ENCODE assay signal across 8 cellular contexts in genomic region chr17:72422505-72423285, GRCh38.
DNase-seq lines count a peak whose midpoint lies in the region; ATAC-seq, FAIRE-seq and TF ChIP-seq lines count a peak whose summit lies in the region.

No MANE protein-coding gene starts in this region.

- H3K36me3 ChIP-seq in kidney (ENCODE audit: control insufficient read depth in 1 of 2, insufficient read depth in 2 of 2, low read length in 2 of 2): no peaks in the 10 kb centered on the region

- no peak overlapping the region for H3K4me3 Mint-ChIP-seq in activated T-cell treated with anti-CD3 and anti-CD28 coated beads, Interleukin-2, amount 50 U/mL, for 4 hours

- no peaks in the 10 kb centered on the region for H3K36me3 Mint-ChIP-seq in activated T-cell treated with anti-CD3 and anti-CD28 coated beads, Interleukin-2, amount 50 U/mL, for 4 hours (ENCODE audit: insufficient read depth)

- H3K9me3 ChIP-seq in kidney (ENCODE audit: control insufficient read depth in 1 of 2, low read length in 2 of 2): peaks cover 0 to 4% of the 10 kb centered on the region in 2 donors

- ATAC-seq in GM21367 (IDR thresholded peaks at IDR 0.05; ENCODE audit: unreplicated experiment) (peak; percentile 28), HG03460 (IDR thresholded peaks at IDR 0.05; ENCODE audit: unreplicated experiment) (peak; percentile 36)
- peak; percentile 35 to 37 for ATAC-seq in activated T-cell treated with anti-CD3 and anti-CD28 coated beads, Interleukin-2, amount 50 U/mL, for 4 hours

- H3K9ac ChIP-seq in kidney (ENCODE audit: low read length in 2 of 2): peak overlapping the region in 1 of 2 donors; percentile 23

- intact Hi-C loops in kidney (cut with DNase I): no loop called here

- no peak for TF ChIP-seq CTCF in GM12875 (IDR thresholded peaks at IDR 0.05; ENCODE audit: borderline replicate concordance, insufficient read depth, low read depth, low read length)
- TF ChIP-seq CTCF in kidney (IDR thresholded peaks at IDR 0.05; ENCODE audit: borderline replicate concordance, extremely low read depth, insufficient read depth): no peak

- no peak for DNase-seq in activated T-cell treated with anti-CD3 and anti-CD28 coated beads, Interleukin-2, amount 50 U/mL, for 4 hours
- DNase-seq in kidney: peak; percentile 88
- DNase-seq in NCI-H1694 (lab: John Stamatoyannopoulos, UW): no peak
- DNase-seq in NCI-H748 treated with DMSO at 0.1 percent for 48 hours (lab: John Stamatoyannopoulos, UW): no peak
- DNase-seq in DMS153 treated with DMSO at 0.1 percent for 48 hours (lab: John Stamatoyannopoulos, UW; ENCODE audit: unreplicated experiment): no peak

- H3K9me3 Mint-ChIP-seq in activated T-cell treated with anti-CD3 and anti-CD28 coated beads, Interleukin-2, amount 50 U/mL, for 4 hours: peaks cover 5% of the 10 kb centered on the region

- H3K27me3 Mint-ChIP-seq in activated T-cell treated with anti-CD3 and anti-CD28 coated beads, Interleukin-2, amount 50 U/mL, for 4 hours (ENCODE audit: low read depth): peaks cover 5% of the 10 kb centered on the region

- H3K4me1 Mint-ChIP-seq in activated T-cell treated with anti-CD3 and anti-CD28 coated beads, Interleukin-2, amount 50 U/mL, for 4 hours (ENCODE audit: low read depth): peaks cover 26% of the 10 kb centered on the region

- H3K4me3 ChIP-seq in GM12875 (ENCODE audit: low read depth, low read length) (peak overlapping the region; percentile 7), kidney (ENCODE audit: low read length in 2 of 2) (no peak overlapping the region)

- no peak for FAIRE-seq in kidney (lab: Jason Lieb, UNC)

- H3K4me1 ChIP-seq in kidney (ENCODE audit: control insufficient read depth in 1 of 2, insufficient read depth in 1 of 2, low read depth in 1 of 2, low read length in 2 of 2): peaks cover 2 to 9% of the 10 kb centered on the region in 2 donors

- peak overlapping the region in 1 of 2 donors; percentile 6 for H3K27ac ChIP-seq in kidney (ENCODE audit: low read depth in 2 of 2, low read length in 2 of 2)
